In the genomic region with DNA sequence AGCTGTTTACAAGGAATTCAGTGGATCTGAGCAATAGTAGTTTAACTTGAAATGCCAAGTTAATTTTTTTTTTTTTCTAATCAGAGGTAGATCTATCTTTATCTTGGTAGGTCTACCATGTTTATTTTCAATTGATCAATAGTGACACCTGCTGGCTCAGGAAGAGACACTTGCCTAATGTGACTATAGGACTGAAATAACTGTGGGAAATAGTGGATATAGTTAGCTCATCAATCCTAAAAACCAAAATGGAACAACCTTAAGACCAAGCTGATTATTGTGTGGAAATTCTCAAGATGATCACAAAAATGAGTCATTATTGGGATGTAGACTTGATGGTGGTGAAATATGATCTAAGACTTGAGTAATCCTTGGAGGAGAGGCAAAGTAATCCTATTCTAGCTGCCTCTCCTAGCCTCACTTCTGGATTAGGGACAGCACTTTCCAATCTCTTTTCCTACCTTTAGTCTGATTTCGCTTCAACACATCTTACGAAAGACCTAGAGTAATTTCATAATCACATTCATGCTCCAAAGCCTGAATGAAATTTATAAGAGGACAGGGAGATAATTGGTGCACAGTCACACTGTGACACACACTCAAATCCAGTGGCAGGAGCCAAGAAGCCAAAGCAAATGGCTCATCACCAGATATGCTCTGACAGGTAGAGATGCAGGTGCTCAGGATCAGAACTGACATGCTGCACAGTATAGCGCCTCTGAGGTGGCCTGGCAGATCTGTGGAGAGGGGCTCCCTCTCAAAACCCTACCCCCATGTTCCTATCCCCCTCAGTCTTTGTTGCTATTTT, we compare ENCODE assay signal across 8 cellular contexts.
DNase-seq lines count a peak whose midpoint lies in the region; ATAC-seq, FAIRE-seq and TF ChIP-seq lines count a peak whose summit lies in the region.

No MANE protein-coding gene starts in this region.

- peak; percentile 95 for FAIRE-seq in astrocyte (lab: Jason Lieb, UNC)

- H3K79me2 ChIP-seq in astrocyte (ENCODE audit: insufficient read depth, low read length) = no peaks in the 10 kb centered on the region

- ATAC-seq in GM21723 (IDR thresholded peaks at IDR 0.05; ENCODE audit: unreplicated experiment) (peak; percentile 71), left lobe of liver (peak; percentile 72), HG03025 (IDR thresholded peaks at IDR 0.05; ENCODE audit: low FRiP score, unreplicated experiment) (no peak)

- H3K4me1 Mint-ChIP-seq in astrocyte (ENCODE audit: low read depth, unreplicated experiment) = peaks cover 3% of the 10 kb centered on the region

- H3K36me3 Mint-ChIP-seq in astrocyte (ENCODE audit: low read depth, unreplicated experiment) = no peaks in the 10 kb centered on the region

- no peaks in the 10 kb centered on the region for H3K27me3 ChIP-seq in astrocyte (ENCODE audit: insufficient read depth, low read length)

- H3K4me3 ChIP-seq in astrocyte (ENCODE audit: insufficient read depth, low read depth, low read length) = no peak overlapping the region

- peak; percentile 60 for TF ChIP-seq CTCF in astrocyte (IDR thresholded peaks at IDR 0.05; ENCODE audit: insufficient read depth, low read depth, low read length)

- H2AFZ ChIP-seq in astrocyte (ENCODE audit: low read depth, low read length) = no peak overlapping the region

- H3K9ac ChIP-seq in astrocyte (ENCODE audit: low read length) = no peak overlapping the region

- no peak overlapping the region for H3K4me2 ChIP-seq in astrocyte (ENCODE audit: low read length)

- no peak overlapping the region for H3K27ac ChIP-seq in astrocyte (ENCODE audit: low read depth, low read length)

- H3K27ac Mint-ChIP-seq in astrocyte (ENCODE audit: unreplicated experiment) = no peak overlapping the region

- peaks cover 1% of the 10 kb centered on the region for H3K9me3 Mint-ChIP-seq in astrocyte (ENCODE audit: unreplicated experiment)

- no peaks in the 10 kb centered on the region for H3K36me3 ChIP-seq in astrocyte (ENCODE audit: insufficient read depth, low read length)

- DNase-seq in ELR (ENCODE audit: low read depth) (peak; percentile 77), NCI-H1417 treated with DMSO at 0.1 percent for 48 hours (lab: John Stamatoyannopoulos, UW) (peak; percentile 1), astrocyte (ENCODE audit: low read depth) (peak; percentile 70), left lobe of liver (ENCODE audit: low spot score) (no peak), epidermal melanocyte (ENCODE audit: insufficient read length, low spot score) (no peak)
- DNase-seq in effector CD4-positive, alpha-beta T cell = no peak

- H3K9me3 ChIP-seq in astrocyte (ENCODE audit: insufficient read depth, low read depth, low read length) = no peaks in the 10 kb centered on the region

- H3K4me3 Mint-ChIP-seq in astrocyte (ENCODE audit: unreplicated experiment) = no peak overlapping the region

- H3K4me1 ChIP-seq in astrocyte (ENCODE audit: insufficient read depth, low read length) = no peaks in the 10 kb centered on the region

- H4K20me1 ChIP-seq in astrocyte (ENCODE audit: insufficient read depth, low read length) = no peaks in the 10 kb centered on the region

- H3K27me3 Mint-ChIP-seq in astrocyte (ENCODE audit: low read depth, unreplicated experiment) = no peaks in the 10 kb centered on the region

Comparison
In these comparisons a context has a peak if more than half of its experiments do, and no peak if none do; other contexts are left out.
1. DNase-seq: peak in ELR (single experiment), NCI-H1417 treated with DMSO at 0.1 percent for 48 hours (single experiment) and astrocyte (single experiment); none in left lobe of liver (single experiment), effector CD4-positive, alpha-beta T cell (single experiment) and epidermal melanocyte (single experiment).